Comparison of ENCODE assay signal across 27 cellular contexts in the genomic region with DNA sequence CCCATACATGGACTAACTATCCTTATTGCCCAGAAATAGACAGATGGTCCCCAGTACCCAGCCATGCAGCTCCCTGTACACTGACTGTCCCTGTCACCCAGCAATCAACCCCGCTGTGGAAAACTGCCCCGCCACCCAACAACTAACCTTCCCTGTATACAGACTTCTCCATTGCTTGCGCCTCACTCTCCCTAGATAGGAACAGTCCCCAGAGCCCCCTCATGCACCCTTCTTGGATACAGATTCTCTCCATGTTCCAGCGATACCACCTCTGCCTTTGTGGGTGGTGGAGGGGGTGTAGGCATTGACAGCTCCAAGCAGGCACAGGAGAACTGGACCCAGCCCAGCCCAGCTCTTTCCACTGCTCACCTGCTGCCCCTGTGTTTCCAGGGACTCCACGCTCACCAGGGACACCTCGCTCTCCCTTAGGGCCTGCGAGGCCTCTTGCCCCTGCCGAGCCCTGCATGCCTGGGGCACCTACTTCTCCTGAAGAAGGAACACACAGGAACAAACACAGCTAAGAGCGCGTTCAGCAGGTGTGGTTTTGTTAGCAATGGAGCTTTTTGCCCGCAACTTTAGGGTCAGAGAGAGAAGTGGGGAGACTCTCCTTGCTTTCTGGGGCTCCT. TPM values are rescaled to one million over a fixed set of nuclear protein-coding genes. Genes with fewer than 3 reads are reported as not detected.
"Had no signal": no experiment of that assay in that cellular context is flagged by ENCODE, and none has a peak within 500 bp of the region (broad histone marks: within the 10 kb centered on the region; RNA-seq: fewer than 3 reads in every experiment).

No MANE protein-coding gene starts in this region.

- H3K36me3 ChIP-seq: adrenal gland, brain microvascular endothelial cell, pancreas, suprapubic skin had no signal

- H3K4me1 ChIP-seq: adrenal gland, pancreas, psoas muscle, suprapubic skin, tibial nerve had no signal

- H3K36me3 Mint-ChIP-seq: activated naive CD8-positive, alpha-beta T cell treated with anti-CD3 and anti-CD28 coated beads for 36 hours had no signal

- DNase-seq: activated CD4-positive, alpha-beta T cell treated with anti-CD3 and anti-CD28 coated beads, Interleukin-2, amount 50 U/mL, for 1 hour; activated CD4-positive, CD25-positive, alpha-beta regulatory T cell treated with anti-CD3 and anti-CD28 coated beads, Interleukin-2, amount 50 U/mL, for 72 hours; activated effector memory CD4-positive, alpha-beta T cell treated with anti-CD3 and anti-CD28 coated beads, Interleukin-2, amount 50 U/mL, for 16 hours; activated naive CD4-positive, alpha-beta T cell treated with anti-CD3 and anti-CD28 coated beads for 36 hours; activated naive CD8-positive, alpha-beta T cell treated with anti-CD3 and anti-CD28 coated beads for 36 hours; activated T-cell treated with anti-CD3 and anti-CD28 coated beads, Interleukin-2, amount 50 U/mL, for 1 hour; brain microvascular endothelial cell; foreskin melanocyte; heart right ventricle; kidney glomerular epithelial cell; naive thymus-derived CD4-positive, alpha-beta T cell; pancreas; psoas muscle; stimulated activated CD4-positive, alpha-beta T cell treated with anti-CD3 and anti-CD28 coated beads, Interleukin-1b, Interleukin-23, amount 100 ng/mL, for 48 hours; stimulated activated CD4-positive, alpha-beta T cell treated with anti-CD3 and anti-CD28 coated beads, Interleukin-4, amount 100 ng/mL, for 4 hours; stimulated activated CD8-positive, alpha-beta memory T cell treated with anti-CD3 and anti-CD28 coated beads, Interleukin-4, amount 100 ng/mL, for 48 hours; stimulated activated naive CD4-positive, alpha-beta T cell; T-helper 2 cell had no signal

- H3K4me2 ChIP-seq: smooth muscle cell had no signal

- H3K4me3 ChIP-seq: adrenal gland, coronary artery, heart right ventricle, pancreas, psoas muscle, smooth muscle cell, suprapubic skin, tibial nerve had no signal

- H3K9me3 Mint-ChIP-seq: activated naive CD4-positive, alpha-beta T cell treated with anti-CD3 and anti-CD28 coated beads for 36 hours; activated naive CD8-positive, alpha-beta T cell treated with anti-CD3 and anti-CD28 coated beads for 36 hours; activated T-helper 1 cell treated with anti-CD3 and anti-CD28 coated beads, Interleukin-12 subunit alpha, Interleukin-12 subunit beta, Interleukin-2, Interleukin-4 antibody, amounts not matched to agents 30 ng/mL and 10 ng/mL and 1 ng/mL, durations not matched to agents 14 hours and 24 hours and 36 hours; naive thymus-derived CD4-positive, alpha-beta T cell had no signal

- H3K4me3 Mint-ChIP-seq: activated naive CD4-positive, alpha-beta T cell treated with anti-CD3 and anti-CD28 coated beads for 36 hours; activated naive CD8-positive, alpha-beta T cell treated with anti-CD3 and anti-CD28 coated beads for 36 hours; activated T-helper 1 cell treated with anti-CD3 and anti-CD28 coated beads, Interleukin-12 subunit alpha, Interleukin-12 subunit beta, Interleukin-2, Interleukin-4 antibody, amounts not matched to agents 30 ng/mL and 10 ng/mL and 1 ng/mL, durations not matched to agents 14 hours and 24 hours and 36 hours; naive thymus-derived CD4-positive, alpha-beta T cell had no signal

- H3K27me3 ChIP-seq: adrenal gland, brain microvascular endothelial cell, pancreas, suprapubic skin, tibial nerve had no signal

- H3K27ac Mint-ChIP-seq: activated naive CD4-positive, alpha-beta T cell treated with anti-CD3 and anti-CD28 coated beads for 36 hours; activated naive CD8-positive, alpha-beta T cell treated with anti-CD3 and anti-CD28 coated beads for 36 hours; activated T-helper 1 cell treated with anti-CD3 and anti-CD28 coated beads, Interleukin-12 subunit alpha, Interleukin-12 subunit beta, Interleukin-2, Interleukin-4 antibody, amounts not matched to agents 30 ng/mL and 10 ng/mL and 1 ng/mL, durations not matched to agents 14 hours and 24 hours and 36 hours; naive thymus-derived CD4-positive, alpha-beta T cell had no signal

- H3K9me3 ChIP-seq: adrenal gland, heart right ventricle, pancreas, psoas muscle, suprapubic skin, tibial nerve had no signal

- H3K27ac ChIP-seq: adrenal gland, brain microvascular endothelial cell, coronary artery, heart right ventricle, pancreas, psoas muscle, suprapubic skin, tibial nerve had no signal

RNA-seq across cellular contexts. Expression of a gene that starts 7.2 kb away (rescaled TPM):
- total RNA-seq: activated naive CD4-positive, alpha-beta T cell treated with anti-CD3 and anti-CD28 coated beads for 36 hours; activated naive CD8-positive, alpha-beta T cell treated with anti-CD3 and anti-CD28 coated beads for 36 hours; activated T-helper 1 cell treated with anti-CD3 and anti-CD28 coated beads, Interleukin-12 subunit alpha, Interleukin-12 subunit beta, Interleukin-2, Interleukin-4 antibody, amounts not matched to agents 30 ng/mL and 10 ng/mL and 1 ng/mL, durations not matched to agents 14 hours and 24 hours and 36 hours; glomerular endothelial cell; lung microvascular endothelial cell; urinary bladder had no signal
